In the genomic region with DNA sequence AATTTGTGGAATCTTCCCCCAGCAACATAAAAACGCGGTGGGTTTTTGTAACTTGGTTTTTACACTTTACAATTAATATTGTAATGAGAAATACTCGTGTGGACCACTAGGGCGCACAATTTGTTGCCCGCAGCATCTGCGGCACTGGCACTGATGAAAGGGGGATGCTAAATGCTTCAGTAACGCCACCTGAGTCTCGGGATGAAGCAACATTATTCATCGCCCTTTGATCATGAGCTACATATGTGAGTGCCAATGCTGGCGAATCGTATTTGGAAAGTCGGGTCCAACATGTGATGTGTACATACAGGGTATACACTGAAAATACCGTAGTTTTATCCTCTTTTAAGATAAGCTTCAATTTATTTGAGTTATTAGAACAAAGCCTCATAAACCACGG, we compare ENCODE assay signal across 1 cellular context.
A peak's percentile ranks its signal among the peaks of the same experiment; 100 is the strongest.
TF ChIP-seq lines count a peak whose summit lies in the region.

No MANE protein-coding gene starts in this region.

TF ChIP-seq in HepG2, 621 proteins besides CTCF, POLR2A, EP300 and RAD21 (continued from another document and continues in another):
- TF ChIP-seq, protein P1, sequence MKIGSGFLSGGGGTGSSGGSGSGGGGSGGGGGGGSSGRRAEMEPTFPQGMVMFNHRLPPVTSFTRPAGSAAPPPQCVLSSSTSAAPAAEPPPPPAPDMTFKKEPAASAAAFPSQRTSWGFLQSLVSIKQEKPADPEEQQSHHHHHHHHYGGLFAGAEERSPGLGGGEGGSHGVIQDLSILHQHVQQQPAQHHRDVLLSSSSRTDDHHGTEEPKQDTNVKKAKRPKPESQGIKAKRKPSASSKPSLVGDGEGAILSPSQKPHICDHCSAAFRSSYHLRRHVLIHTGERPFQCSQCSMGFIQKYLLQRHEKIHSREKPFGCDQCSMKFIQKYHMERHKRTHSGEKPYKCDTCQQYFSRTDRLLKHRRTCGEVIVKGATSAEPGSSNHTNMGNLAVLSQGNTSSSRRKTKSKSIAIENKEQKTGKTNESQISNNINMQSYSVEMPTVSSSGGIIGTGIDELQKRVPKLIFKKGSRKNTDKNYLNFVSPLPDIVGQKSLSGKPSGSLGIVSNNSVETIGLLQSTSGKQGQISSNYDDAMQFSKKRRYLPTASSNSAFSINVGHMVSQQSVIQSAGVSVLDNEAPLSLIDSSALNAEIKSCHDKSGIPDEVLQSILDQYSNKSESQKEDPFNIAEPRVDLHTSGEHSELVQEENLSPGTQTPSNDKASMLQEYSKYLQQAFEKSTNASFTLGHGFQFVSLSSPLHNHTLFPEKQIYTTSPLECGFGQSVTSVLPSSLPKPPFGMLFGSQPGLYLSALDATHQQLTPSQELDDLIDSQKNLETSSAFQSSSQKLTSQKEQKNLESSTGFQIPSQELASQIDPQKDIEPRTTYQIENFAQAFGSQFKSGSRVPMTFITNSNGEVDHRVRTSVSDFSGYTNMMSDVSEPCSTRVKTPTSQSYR (CRISPR knock-in tag; IDR thresholded peaks at IDR 0.05; ENCODE audit: borderline replicate concordance), result peak; percentile 40; the same call in 1 of the 2 replicates
- TF ChIP-seq KDM2A (CRISPR knock-in tag; IDR thresholded peaks at IDR 0.05; ENCODE audit: borderline replicate concordance, low read depth), result peak; percentile 62; the same call in 1 of the 2 replicates
- no peak for TF ChIP-seq SP2 (CRISPR knock-in tag; IDR thresholded peaks at IDR 0.05)
- TF ChIP-seq, protein P2, sequence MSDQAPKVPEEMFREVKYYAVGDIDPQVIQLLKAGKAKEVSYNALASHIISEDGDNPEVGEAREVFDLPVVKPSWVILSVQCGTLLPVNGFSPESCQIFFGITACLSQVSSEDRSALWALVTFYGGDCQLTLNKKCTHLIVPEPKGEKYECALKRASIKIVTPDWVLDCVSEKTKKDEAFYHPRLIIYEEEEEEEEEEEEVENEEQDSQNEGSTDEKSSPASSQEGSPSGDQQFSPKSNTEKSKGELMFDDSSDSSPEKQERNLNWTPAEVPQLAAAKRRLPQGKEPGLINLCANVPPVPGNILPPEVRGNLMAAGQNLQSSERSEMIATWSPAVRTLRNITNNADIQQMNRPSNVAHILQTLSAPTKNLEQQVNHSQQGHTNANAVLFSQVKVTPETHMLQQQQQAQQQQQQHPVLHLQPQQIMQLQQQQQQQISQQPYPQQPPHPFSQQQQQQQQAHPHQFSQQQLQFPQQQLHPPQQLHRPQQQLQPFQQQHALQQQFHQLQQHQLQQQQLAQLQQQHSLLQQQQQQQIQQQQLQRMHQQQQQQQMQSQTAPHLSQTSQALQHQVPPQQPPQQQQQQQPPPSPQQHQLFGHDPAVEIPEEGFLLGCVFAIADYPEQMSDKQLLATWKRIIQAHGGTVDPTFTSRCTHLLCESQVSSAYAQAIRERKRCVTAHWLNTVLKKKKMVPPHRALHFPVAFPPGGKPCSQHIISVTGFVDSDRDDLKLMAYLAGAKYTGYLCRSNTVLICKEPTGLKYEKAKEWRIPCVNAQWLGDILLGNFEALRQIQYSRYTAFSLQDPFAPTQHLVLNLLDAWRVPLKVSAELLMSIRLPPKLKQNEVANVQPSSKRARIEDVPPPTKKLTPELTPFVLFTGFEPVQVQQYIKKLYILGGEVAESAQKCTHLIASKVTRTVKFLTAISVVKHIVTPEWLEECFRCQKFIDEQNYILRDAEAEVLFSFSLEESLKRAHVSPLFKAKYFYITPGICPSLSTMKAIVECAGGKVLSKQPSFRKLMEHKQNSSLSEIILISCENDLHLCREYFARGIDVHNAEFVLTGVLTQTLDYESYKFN (CRISPR knock-in tag; conservative IDR thresholded peaks at IDR 0.05), result 0 out of 2 replicates have a peak, but pooled peaks have one; percentile 21
- TF ChIP-seq, protein P3, sequence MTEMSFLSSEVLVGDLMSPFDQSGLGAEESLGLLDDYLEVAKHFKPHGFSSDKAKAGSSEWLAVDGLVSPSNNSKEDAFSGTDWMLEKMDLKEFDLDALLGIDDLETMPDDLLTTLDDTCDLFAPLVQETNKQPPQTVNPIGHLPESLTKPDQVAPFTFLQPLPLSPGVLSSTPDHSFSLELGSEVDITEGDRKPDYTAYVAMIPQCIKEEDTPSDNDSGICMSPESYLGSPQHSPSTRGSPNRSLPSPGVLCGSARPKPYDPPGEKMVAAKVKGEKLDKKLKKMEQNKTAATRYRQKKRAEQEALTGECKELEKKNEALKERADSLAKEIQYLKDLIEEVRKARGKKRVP (CRISPR knock-in tag; IDR thresholded peaks at IDR 0.05), result peak in 1 of 2 experiments; percentile 34; a peak in 1 of 4 replicates
- TF ChIP-seq MIXL1 (CRISPR knock-in tag; IDR thresholded peaks at IDR 0.05), result peak; percentile 55; the same call in 1 of the 2 replicates
- peak; percentile 52 for TF ChIP-seq SAP130 (CRISPR knock-in tag; IDR thresholded peaks at IDR 0.05; ENCODE audit: low read depth)
- no peak for TF ChIP-seq ZNF335 (CRISPR knock-in tag; IDR thresholded peaks at IDR 0.05)
- TF ChIP-seq NR2C2 (CRISPR knock-in tag; IDR thresholded peaks at IDR 0.05; ENCODE audit: borderline replicate concordance), result peak; percentile 21; the same call in 1 of the 2 replicates
- no peak for TF ChIP-seq ZNF44 (CRISPR knock-in tag; IDR thresholded peaks at IDR 0.05)
- TF ChIP-seq ZNF644 (CRISPR knock-in tag; IDR thresholded peaks at IDR 0.05; ENCODE audit: low read depth), result no peak
- peak; percentile 25; the same call in 1 of the 2 replicates for TF ChIP-seq FOXA3 (CRISPR knock-in tag; IDR thresholded peaks at IDR 0.05)
- no peak for TF ChIP-seq ZNF790 (CRISPR knock-in tag; IDR thresholded peaks at IDR 0.05; ENCODE audit: borderline replicate concordance)
- no peak for TF ChIP-seq JUN (CRISPR knock-in tag; IDR thresholded peaks at IDR 0.05)
- no peak for TF ChIP-seq RBAK (CRISPR knock-in tag; IDR thresholded peaks at IDR 0.05)
- TF ChIP-seq STAG1 (CRISPR knock-in tag; IDR thresholded peaks at IDR 0.05), result peak; percentile 87
- TF ChIP-seq, protein P4, sequence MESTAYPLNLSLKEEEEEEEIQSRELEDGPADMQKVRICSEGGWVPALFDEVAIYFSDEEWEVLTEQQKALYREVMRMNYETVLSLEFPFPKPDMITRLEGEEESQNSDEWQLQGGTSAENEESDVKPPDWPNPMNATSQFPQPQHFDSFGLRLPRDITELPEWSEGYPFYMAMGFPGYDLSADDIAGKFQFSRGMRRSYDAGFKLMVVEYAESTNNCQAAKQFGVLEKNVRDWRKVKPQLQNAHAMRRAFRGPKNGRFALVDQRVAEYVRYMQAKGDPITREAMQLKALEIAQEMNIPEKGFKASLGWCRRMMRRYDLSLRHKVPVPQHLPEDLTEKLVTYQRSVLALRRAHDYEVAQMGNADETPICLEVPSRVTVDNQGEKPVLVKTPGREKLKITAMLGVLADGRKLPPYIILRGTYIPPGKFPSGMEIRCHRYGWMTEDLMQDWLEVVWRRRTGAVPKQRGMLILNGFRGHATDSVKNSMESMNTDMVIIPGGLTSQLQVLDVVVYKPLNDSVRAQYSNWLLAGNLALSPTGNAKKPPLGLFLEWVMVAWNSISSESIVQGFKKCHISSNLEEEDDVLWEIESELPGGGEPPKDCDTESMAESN (CRISPR knock-in tag; conservative IDR thresholded peaks at IDR 0.05), result no peak
- TF ChIP-seq TOPORS (CRISPR knock-in tag; IDR thresholded peaks at IDR 0.05), result no peak
- TF ChIP-seq KAT8 (CRISPR knock-in tag; IDR thresholded peaks at IDR 0.05), result 0 out of 2 replicates have a peak, but pooled peaks have one; percentile 23
- no peak for TF ChIP-seq NFIB (CRISPR knock-in tag; IDR thresholded peaks at IDR 0.05; ENCODE audit: borderline replicate concordance)
- peak; percentile 41; the same call in 1 of the 2 replicates for TF ChIP-seq TBX3 (IDR thresholded peaks at IDR 0.05; ENCODE audit: borderline replicate concordance)
- TF ChIP-seq, protein P5, sequence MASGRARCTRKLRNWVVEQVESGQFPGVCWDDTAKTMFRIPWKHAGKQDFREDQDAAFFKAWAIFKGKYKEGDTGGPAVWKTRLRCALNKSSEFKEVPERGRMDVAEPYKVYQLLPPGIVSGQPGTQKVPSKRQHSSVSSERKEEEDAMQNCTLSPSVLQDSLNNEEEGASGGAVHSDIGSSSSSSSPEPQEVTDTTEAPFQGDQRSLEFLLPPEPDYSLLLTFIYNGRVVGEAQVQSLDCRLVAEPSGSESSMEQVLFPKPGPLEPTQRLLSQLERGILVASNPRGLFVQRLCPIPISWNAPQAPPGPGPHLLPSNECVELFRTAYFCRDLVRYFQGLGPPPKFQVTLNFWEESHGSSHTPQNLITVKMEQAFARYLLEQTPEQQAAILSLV (CRISPR knock-in tag; IDR thresholded peaks at IDR 0.05; ENCODE audit: borderline replicate concordance), result no peak
- no peak for TF ChIP-seq ZFY (CRISPR knock-in tag; IDR thresholded peaks at IDR 0.05)
- TF ChIP-seq, protein P6, sequence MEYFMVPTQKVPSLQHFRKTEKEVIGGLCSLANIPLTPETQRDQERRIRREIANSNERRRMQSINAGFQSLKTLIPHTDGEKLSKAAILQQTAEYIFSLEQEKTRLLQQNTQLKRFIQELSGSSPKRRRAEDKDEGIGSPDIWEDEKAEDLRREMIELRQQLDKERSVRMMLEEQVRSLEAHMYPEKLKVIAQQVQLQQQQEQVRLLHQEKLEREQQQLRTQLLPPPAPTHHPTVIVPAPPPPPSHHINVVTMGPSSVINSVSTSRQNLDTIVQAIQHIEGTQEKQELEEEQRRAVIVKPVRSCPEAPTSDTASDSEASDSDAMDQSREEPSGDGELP (IDR thresholded peaks at IDR 0.05; ENCODE audit: borderline replicate concordance, low read depth), result 0 out of 2 replicates have a peak, but pooled peaks have one; percentile 16
- no peak for TF ChIP-seq ISL2 (CRISPR knock-in tag; IDR thresholded peaks at IDR 0.05)
- TF ChIP-seq, protein P7, sequence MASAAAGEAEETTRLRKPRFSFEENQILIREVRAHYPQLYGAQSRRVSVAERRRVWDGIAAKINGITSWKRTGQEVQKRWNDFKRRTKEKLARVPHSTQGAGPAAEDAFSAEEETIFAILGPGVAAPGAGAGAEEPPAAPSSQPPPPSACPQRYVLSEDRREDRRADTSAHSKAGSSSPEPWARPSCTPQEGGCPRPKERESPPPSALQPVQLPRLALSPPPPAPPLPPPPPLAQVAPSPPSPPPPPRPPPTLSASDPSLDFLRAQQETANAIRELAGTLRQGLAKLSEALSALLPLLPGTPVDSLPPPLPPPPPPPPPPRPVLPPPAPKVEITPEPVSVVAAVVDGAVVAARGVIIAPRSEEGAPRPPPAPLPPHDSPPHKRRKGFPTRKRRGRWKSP (CRISPR knock-in tag; IDR thresholded peaks at IDR 0.05), result 0 out of 2 replicates have a peak, but pooled peaks have one; percentile 30
- TF ChIP-seq ZNF333 (CRISPR knock-in tag; IDR thresholded peaks at IDR 0.05; ENCODE audit: borderline replicate concordance), result no peak
- TF ChIP-seq GATAD2A (CRISPR knock-in tag; IDR thresholded peaks at IDR 0.05), result peak; percentile 51; the same call in 1 of the 2 replicates
- TF ChIP-seq CC2D1A (CRISPR knock-in tag; IDR thresholded peaks at IDR 0.05), result no peak
- TF ChIP-seq, protein P8, sequence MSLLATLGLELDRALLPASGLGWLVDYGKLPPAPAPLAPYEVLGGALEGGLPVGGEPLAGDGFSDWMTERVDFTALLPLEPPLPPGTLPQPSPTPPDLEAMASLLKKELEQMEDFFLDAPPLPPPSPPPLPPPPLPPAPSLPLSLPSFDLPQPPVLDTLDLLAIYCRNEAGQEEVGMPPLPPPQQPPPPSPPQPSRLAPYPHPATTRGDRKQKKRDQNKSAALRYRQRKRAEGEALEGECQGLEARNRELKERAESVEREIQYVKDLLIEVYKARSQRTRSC (CRISPR knock-in tag; IDR thresholded peaks at IDR 0.05; ENCODE audit: low read depth), result no peak
- TF ChIP-seq FOXM1 (CRISPR knock-in tag; IDR thresholded peaks at IDR 0.05), result no peak
- no peak for TF ChIP-seq ZNF253 (CRISPR knock-in tag; IDR thresholded peaks at IDR 0.05; ENCODE audit: borderline replicate concordance)
- no peak for TF ChIP-seq HNRNPH1 (optimal IDR thresholded peaks at IDR 0.05; ENCODE audit: low read depth, low read length)
- no peak for TF ChIP-seq SOX5 (CRISPR knock-in tag; IDR thresholded peaks at IDR 0.05; ENCODE audit: borderline replicate concordance)
- no peak for TF ChIP-seq FOXK2 (IDR thresholded peaks at IDR 0.05)
- peak; percentile 92 for TF ChIP-seq CEBPG (CRISPR knock-in tag; IDR thresholded peaks at IDR 0.05)
- TF ChIP-seq, protein P9, sequence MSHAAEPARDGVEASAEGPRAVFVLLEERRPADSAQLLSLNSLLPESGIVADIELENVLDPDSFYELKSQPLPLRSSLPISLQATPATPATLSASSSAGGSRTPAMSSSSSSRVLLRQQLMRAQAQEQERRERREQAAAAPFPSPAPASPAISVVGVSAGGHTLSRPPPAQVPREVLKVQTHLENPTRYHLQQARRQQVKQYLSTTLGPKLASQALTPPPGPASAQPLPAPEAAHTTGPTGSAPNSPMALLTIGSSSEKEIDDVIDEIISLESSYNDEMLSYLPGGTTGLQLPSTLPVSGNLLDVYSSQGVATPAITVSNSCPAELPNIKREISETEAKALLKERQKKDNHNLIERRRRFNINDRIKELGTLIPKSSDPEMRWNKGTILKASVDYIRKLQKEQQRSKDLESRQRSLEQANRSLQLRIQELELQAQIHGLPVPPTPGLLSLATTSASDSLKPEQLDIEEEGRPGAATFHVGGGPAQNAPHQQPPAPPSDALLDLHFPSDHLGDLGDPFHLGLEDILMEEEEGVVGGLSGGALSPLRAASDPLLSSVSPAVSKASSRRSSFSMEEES (CRISPR knock-in tag; IDR thresholded peaks at IDR 0.05), result 0 out of 2 replicates have a peak, but pooled peaks have one; percentile 13
- peak in 1 of 2 experiments; percentile 46; a peak in 1 of 4 replicates for TF ChIP-seq KLF16 (CRISPR knock-in tag; IDR thresholded peaks at IDR 0.05)
- TF ChIP-seq GTF2F1 (IDR thresholded peaks at IDR 0.05; ENCODE audit: low read length), result no peak
- TF ChIP-seq ETV6 (CRISPR knock-in tag; conservative IDR thresholded peaks at IDR 0.05), result no peak
- peak; percentile 18; the same call in 1 of the 2 replicates for TF ChIP-seq ZKSCAN8 (CRISPR knock-in tag; IDR thresholded peaks at IDR 0.05; ENCODE audit: borderline replicate concordance)
- TF ChIP-seq HMG20A (CRISPR knock-in tag; IDR thresholded peaks at IDR 0.05; ENCODE audit: borderline replicate concordance), result no peak; the same call in 1 of the 2 replicates
- TF ChIP-seq, protein P10, sequence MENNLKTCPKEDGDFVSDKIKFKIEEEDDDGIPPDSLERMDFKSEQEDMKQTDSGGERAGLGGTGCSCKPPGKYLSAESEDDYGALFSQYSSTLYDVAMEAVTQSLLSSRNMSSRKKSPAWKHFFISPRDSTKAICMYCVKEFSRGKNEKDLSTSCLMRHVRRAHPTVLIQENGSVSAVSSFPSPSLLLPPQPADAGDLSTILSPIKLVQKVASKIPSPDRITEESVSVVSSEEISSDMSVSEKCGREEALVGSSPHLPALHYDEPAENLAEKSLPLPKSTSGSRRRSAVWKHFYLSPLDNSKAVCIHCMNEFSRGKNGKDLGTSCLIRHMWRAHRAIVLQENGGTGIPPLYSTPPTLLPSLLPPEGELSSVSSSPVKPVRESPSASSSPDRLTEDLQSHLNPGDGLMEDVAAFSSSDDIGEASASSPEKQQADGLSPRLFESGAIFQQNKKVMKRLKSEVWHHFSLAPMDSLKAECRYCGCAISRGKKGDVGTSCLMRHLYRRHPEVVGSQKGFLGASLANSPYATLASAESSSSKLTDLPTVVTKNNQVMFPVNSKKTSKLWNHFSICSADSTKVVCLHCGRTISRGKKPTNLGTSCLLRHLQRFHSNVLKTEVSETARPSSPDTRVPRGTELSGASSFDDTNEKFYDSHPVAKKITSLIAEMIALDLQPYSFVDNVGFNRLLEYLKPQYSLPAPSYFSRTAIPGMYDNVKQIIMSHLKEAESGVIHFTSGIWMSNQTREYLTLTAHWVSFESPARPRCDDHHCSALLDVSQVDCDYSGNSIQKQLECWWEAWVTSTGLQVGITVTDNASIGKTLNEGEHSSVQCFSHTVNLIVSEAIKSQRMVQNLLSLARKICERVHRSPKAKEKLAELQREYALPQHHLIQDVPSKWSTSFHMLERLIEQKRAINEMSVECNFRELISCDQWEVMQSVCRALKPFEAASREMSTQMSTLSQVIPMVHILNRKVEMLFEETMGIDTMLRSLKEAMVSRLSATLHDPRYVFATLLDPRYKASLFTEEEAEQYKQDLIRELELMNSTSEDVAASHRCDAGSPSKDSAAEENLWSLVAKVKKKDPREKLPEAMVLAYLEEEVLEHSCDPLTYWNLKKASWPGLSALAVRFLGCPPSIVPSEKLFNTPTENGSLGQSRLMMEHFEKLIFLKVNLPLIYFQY (CRISPR knock-in tag; IDR thresholded peaks at IDR 0.05; ENCODE audit: borderline replicate concordance), result no peak
